ENCODE assay signal across 8 cellular contexts in the genomic region with DNA sequence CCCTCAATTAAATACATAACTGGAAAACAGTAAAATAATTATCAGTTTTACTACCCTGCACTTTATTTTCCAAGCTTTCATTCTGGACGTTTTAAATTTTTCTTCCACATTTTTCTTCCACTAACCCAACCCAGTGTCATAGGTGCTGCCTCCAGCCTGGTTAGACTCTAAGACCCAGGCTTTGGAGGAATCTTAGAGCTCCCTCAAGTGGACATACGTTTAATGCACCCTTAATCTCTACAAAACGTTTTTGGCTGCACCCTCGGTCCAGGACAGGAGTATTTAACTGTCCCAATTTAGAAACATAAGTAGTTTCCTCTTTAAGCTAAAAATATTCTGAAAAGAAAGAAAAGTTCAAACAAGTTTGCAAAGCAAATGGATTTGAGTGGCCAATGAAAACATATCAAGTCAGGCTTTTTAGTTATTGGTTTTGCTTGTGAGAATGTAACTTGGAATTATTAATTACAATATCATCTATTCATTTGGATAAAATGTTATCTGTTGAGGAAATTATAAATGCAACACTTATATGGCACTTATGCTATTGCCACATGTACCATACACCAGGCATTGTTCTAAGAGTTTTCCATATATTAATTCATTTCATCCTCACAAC. TPM values are rescaled to one million over a fixed set of nuclear protein-coding genes. Genes with fewer than 3 reads are reported as not detected.
A peak's percentile ranks its signal among the peaks of the same experiment; 100 is the strongest.
DNase-seq lines count a peak whose midpoint lies in the region; ATAC-seq and TF ChIP-seq lines count a peak whose summit lies in the region.

No MANE protein-coding gene starts in this region.

- no peak overlapping the region for H3K4me2 ChIP-seq in Loucy (ENCODE audit: low read depth, low read length, poor library complexity, severe bottlenecking)

- no peaks in the 10 kb centered on the region for H3K9me3 ChIP-seq in Loucy (ENCODE audit: insufficient read depth, low read depth, low read length)
- H3K9me3 ChIP-seq in psoas muscle, result no peaks in the 10 kb centered on the region

- intact Hi-C loops in psoas muscle (cut with DNase I), result no loop called here

- H3K4me1 ChIP-seq in Loucy (ENCODE audit: insufficient read depth, low read length, poor library complexity, severe bottlenecking) (no peaks in the 10 kb centered on the region), psoas muscle (no peaks in the 10 kb centered on the region)

- 3 to 4% (median 3%) methylated on average over 4 of the region's 4 CpGs for WGBS in psoas muscle, 3 donors

- H3K9me2 ChIP-seq in Loucy (replicated peaks; ENCODE audit: low read depth, low read length), result no peaks in the 10 kb centered on the region

- in situ Hi-C loops in SK-MEL-5 (cut with HindIII; ENCODE audit: low pct_unique_long_range_greater_than_20kb, low sequenced_read_pairs), result no loop called here

- no peak overlapping the region for H3K9ac ChIP-seq in Loucy (ENCODE audit: low read depth, low read length, poor library complexity, severe bottlenecking)

- H3F3A ChIP-seq in Loucy (ENCODE audit: low read depth), result no peaks in the 10 kb centered on the region

- H3K27me3 ChIP-seq in H7 (ENCODE audit: control insufficient read depth, insufficient read depth, low read length) (no peaks in the 10 kb centered on the region), Loucy (ENCODE audit: insufficient read depth, low read length, poor library complexity, severe bottlenecking) (no peaks in the 10 kb centered on the region), psoas muscle (ENCODE audit: insufficient read depth in 3 of 3, low read length in 2 of 3) (no peaks in the 10 kb centered on the region)

- DNase-seq in NCI-H2029 (lab: John Stamatoyannopoulos, UW) (peak; percentile 6), NCI-H2029 treated with DMSO at 0.1 percent for 48 hours (lab: John Stamatoyannopoulos, UW) (no peak), H7 (peak; percentile 43), SK-MEL-5 (ENCODE audit: low read depth, low spot score) (peak; percentile 86), fibroblast of the conjunctiva (ENCODE audit: low read depth) (peak; percentile 54), psoas muscle (no peak), activated gamma-delta T cell treated with Interleukin-2 at 50 U/mL for 16 hours (no peak)

- no peak overlapping the region for H3K4me3 ChIP-seq in H7 (ENCODE audit: insufficient read depth, low read depth, low read length)
- no peak overlapping the region for H3K4me3 ChIP-seq in Loucy (ENCODE audit: low read length, poor library complexity, severe bottlenecking)
- no peak overlapping the region for H3K4me3 ChIP-seq in psoas muscle

- no peaks in the 10 kb centered on the region for H4K20me1 ChIP-seq in Loucy (ENCODE audit: insufficient read depth, low read length, poor library complexity, severe bottlenecking)

- H3K36me3 ChIP-seq in H7 (replicated peaks; ENCODE audit: control insufficient read depth, insufficient read depth, low read length), result no peaks in the 10 kb centered on the region
- no peaks in the 10 kb centered on the region for H3K36me3 ChIP-seq in Loucy (ENCODE audit: insufficient read depth, low read length)
- no peaks in the 10 kb centered on the region for H3K36me3 ChIP-seq in psoas muscle (ENCODE audit: insufficient read depth in 1 of 2, low read depth in 1 of 2)

- peak in 1 of 4 donors; percentile 47 for ATAC-seq in psoas muscle

- no peak overlapping the region for H2AFZ ChIP-seq in Loucy (ENCODE audit: low read length)

- TF ChIP-seq CTCF in Loucy (conservative IDR thresholded peaks at IDR 0.05; ENCODE audit: low read length), result peak; percentile 85
- peak; percentile 30 for TF ChIP-seq CTCF in psoas muscle (IDR thresholded peaks at IDR 0.05)

- H3K79me2 ChIP-seq in Loucy (ENCODE audit: insufficient read depth, low read length), result no peaks in the 10 kb centered on the region

- no peak overlapping the region for H3K27ac ChIP-seq in psoas muscle

RNA-seq across cellular contexts. Expression of a gene that starts 38.9 kb away (rescaled TPM):
- total RNA-seq in H7 (2014; rRNA removed; shearing (Covaris generic)), result 5.3 and 6.1 TPM in 2 replicates
- total RNA-seq in SK-MEL-5 (2014; rRNA removed; shearing (Covaris generic)), result not detected in 2 replicates
- not detected in 2 replicates for polyA plus RNA-seq in SK-MEL-5 (2015; cell fraction: cytosol; rRNA removed)
- not detected in 2 replicates for polyA plus RNA-seq in SK-MEL-5 (2015; cell fraction: nucleus; rRNA removed)
- total RNA-seq in psoas muscle, result 1 to 10 TPM in 2 of 4 donors, under 1 TPM in 2; 0.74 to 3.4 (median 1.3) TPM
- under 1 TPM; 0.30 to 0.77 (median 0.47) TPM for polyA plus RNA-seq in psoas muscle

Comparison
In these comparisons a context has a peak if more than half of its experiments do, and no peak if none do; other contexts are left out.
1. DNase-seq: peak in NCI-H2029 (single experiment), H7 (single experiment), SK-MEL-5 (single experiment) and fibroblast of the conjunctiva (single experiment); none in NCI-H2029 treated with DMSO at 0.1 percent for 48 hours (single experiment), psoas muscle (0 of 2) and activated gamma-delta T cell treated with Interleukin-2 at 50 U/mL for 16 hours (single experiment).